ENCODE assay signal across 17 cellular contexts in genomic region chr16:14321542-14321941, GRCh38.
A peak's percentile ranks its signal among the peaks of the same experiment; 100 is the strongest.
DNase-seq lines count a peak whose midpoint lies in the region; ATAC-seq, FAIRE-seq and TF ChIP-seq lines count a peak whose summit lies in the region.
"Had no signal": no experiment of that assay in that cellular context is flagged by ENCODE, and none has a peak within 500 bp of the region (broad histone marks: within the 10 kb centered on the region; RNA-seq: fewer than 3 reads in every experiment).

No MANE protein-coding gene starts in this region.

- no peaks in the 10 kb centered on the region for H3K27me3 ChIP-seq in pancreas
- H3K27me3 ChIP-seq in lower lobe of right lung (ENCODE audit: low read depth): peaks cover 4% of the 10 kb centered on the region
- H3K27me3 ChIP-seq: ascending aorta had no signal

- POLR2A ChIA-PET in HEK293 (lab: Yijun Ruan, JAX): no interaction called here

- H3K36me3 ChIP-seq in HEK293 (ENCODE audit: control insufficient read depth in 2 of 2, insufficient read depth in 1 of 2, low read length in 2 of 2): no peaks in the 10 kb centered on the region
- H3K36me3 ChIP-seq in pancreas: no peaks in the 10 kb centered on the region
- H3K36me3 ChIP-seq in lower lobe of right lung: no peaks in the 10 kb centered on the region

- WGBS in pancreas, 2 donors: 37 to 54% methylated on average over 6 of the region's 6 CpGs

- H3K27ac ChIP-seq in HEK293 (ENCODE audit: extremely low read depth, low read depth, low read length) (no peak overlapping the region), pancreas (peak overlapping the region in 2 of 4 donors; percentile 9 to 52), lower lobe of right lung (no peak overlapping the region)
- H3K27ac ChIP-seq: ascending aorta, coronary artery, HL-60 had no signal

- H3K4me1 ChIP-seq in HEK293 (ENCODE audit: control insufficient read depth, insufficient read depth, low read length): peaks cover 19% of the 10 kb centered on the region
- H3K4me1 ChIP-seq in pancreas: peaks cover 10 to 20% (median 19%) of the 10 kb centered on the region in 3 donors
- H3K4me1 ChIP-seq in lower lobe of right lung: no peaks in the 10 kb centered on the region

- intact Hi-C loops in pancreas (cut with DNase I) (no loop called here), posterior vena cava (cut with DNase I) (no loop called here), lower lobe of right lung (cut with DNase I) (no loop called here)

- no peaks in the 10 kb centered on the region for H3K9me3 ChIP-seq in HEK293 (ENCODE audit: control insufficient read depth, insufficient read depth, low read depth, low read length)
- H3K9me3 ChIP-seq in pancreas: no peaks in the 10 kb centered on the region
- no peaks in the 10 kb centered on the region for H3K9me3 ChIP-seq in lower lobe of right lung
- H3K9me3 ChIP-seq: ascending aorta had no signal

- H3K4me3 ChIP-seq in HEK293 (ENCODE audit: low read depth, low read length) (no peak overlapping the region), pancreas (no peak overlapping the region), lower lobe of right lung (no peak overlapping the region)
- H3K4me3 ChIP-seq: ascending aorta, coronary artery, smooth muscle cell had no signal

- CTCF ChIA-PET in HEK293 (lab: Yijun Ruan, JAX): no interaction called here

- DNase-seq in NCI-H2171 (lab: John Stamatoyannopoulos, UW) (peak; percentile 94), pancreas (peak; percentile 82 to 95 (median 92)), posterior vena cava (ENCODE audit: low spot score) (no peak), ecto neural progenitor cell (ENCODE audit: low spot score) (no peak), lower lobe of right lung (no peak), 8988T (no peak)
- DNase-seq: activated gamma-delta T cell treated with Interleukin-2 at 50 U/mL for 16 hours; kidney glomerular epithelial cell; NK-92 treated with Interleukin-12 subunit alpha and Interleukin-12 subunit beta, amount 100 ng/mL, for 24 hours; stimulated activated naive CD8-positive, alpha-beta T cell treated with anti-CD3 and anti-CD28 coated beads, Interleukin-15, Interleukin-2, amounts not matched to agents 100 U/mL and 50 U/mL, for 24 hours had no signal

- TF ChIP-seq CTCF in HEK293 (tag by site-specific recombination; IDR thresholded peaks at IDR 0.05) (no peak), pancreas (IDR thresholded peaks at IDR 0.05) (no peak), lower lobe of right lung (IDR thresholded peaks at IDR 0.05) (no peak)

- peak; percentile 59 for ATAC-seq in esophagus mucosa
- peak; percentile 87 to 93 (median 91) for ATAC-seq in pancreas
- ATAC-seq in lower lobe of right lung: no peak
- ATAC-seq: stimulated activated naive CD8-positive, alpha-beta T cell treated with anti-CD3 and anti-CD28 coated beads, Interleukin-15, Interleukin-2, amounts not matched to agents 100 U/mL and 50 U/mL, for 24 hours had no signal

- FAIRE-seq in pancreas (lab: Jason Lieb, UNC): no peak
- FAIRE-seq: urothelium cell line had no signal

TF ChIP-seq in HEK293, 187 proteins besides CTCF, POLR2A, EP300 and RAD21:
- TF ChIP-seq SP2 (tag by site-specific recombination; IDR thresholded peaks at IDR 0.05) (peak; percentile 18; the same call in 1 of the 2 replicates), EGR2 (tag by site-specific recombination; IDR thresholded peaks at IDR 0.05; ENCODE audit: low read depth) (peak; percentile 60), ZFHX2 (tag by site-specific recombination; conservative IDR thresholded peaks at IDR 0.05) (peak; percentile 79), ZBTB17 (tag by site-specific recombination; IDR thresholded peaks at IDR 0.05) (peak; percentile 88), ZBTB7A (tag by site-specific recombination; IDR thresholded peaks at IDR 0.05; ENCODE audit: low read depth) (no peak), PRDM2 (tag by site-specific recombination; IDR thresholded peaks at IDR 0.05; ENCODE audit: borderline replicate concordance) (no peak), ZNF398 (tag by site-specific recombination; IDR thresholded peaks at IDR 0.05) (0 out of 2 replicates have a peak, but pooled peaks have one; percentile 9)

Comparison
In these comparisons a context has a peak if more than half of its experiments do, and no peak if none do; other contexts are left out.
1. DNase-seq: peak in NCI-H2171 (single experiment) and pancreas (6 of 6); none in posterior vena cava (single experiment), ecto neural progenitor cell (single experiment), lower lobe of right lung (single experiment) and 8988T (single experiment).
2. ATAC-seq: peak in esophagus mucosa (single experiment) and pancreas (4 of 4); none in lower lobe of right lung (0 of 2).